Comparison of ENCODE assay signal across 8 cellular contexts in the genomic region with DNA sequence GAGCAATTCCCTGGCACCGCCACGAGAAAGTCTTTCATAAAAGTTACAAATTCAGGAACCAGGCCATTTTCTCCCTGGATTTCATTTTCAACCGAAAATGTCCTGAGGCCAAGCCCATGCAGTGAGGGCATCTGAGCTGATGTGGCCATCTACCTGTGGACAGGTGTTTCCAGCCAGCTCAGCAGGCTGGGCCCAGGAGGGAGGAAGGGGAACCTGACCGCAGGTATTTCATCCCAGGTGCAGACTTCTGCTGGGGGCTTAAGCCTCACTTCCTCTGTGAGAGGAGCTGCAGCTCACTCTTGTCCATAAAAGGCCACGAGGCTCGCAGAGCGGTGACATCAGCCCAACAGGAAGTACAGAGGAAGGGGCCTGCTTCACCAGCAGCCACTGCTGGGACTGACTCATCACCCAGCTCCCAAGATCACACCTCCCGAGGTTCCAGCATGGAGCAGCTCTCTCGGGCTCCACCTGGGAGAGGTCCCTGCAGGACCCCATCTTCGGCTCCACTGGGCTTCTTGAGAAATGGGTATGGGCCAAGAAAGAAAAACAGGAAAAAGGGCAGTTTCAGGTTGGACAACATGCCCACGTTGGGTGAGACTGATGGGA. TPM values are rescaled to one million over a fixed set of nuclear protein-coding genes. Genes with fewer than 3 reads are reported as not detected.
DNase-seq lines count a peak whose midpoint lies in the region; ATAC-seq and TF ChIP-seq lines count a peak whose summit lies in the region.

No MANE protein-coding gene starts in this region.

- H3K27me3 Mint-ChIP-seq in GM23338 (ENCODE audit: insufficient read depth, low read depth, poor library complexity): peaks cover 28% of the 10 kb centered on the region

- no peak overlapping the region for H2AFZ ChIP-seq in GM23338

- peaks cover 94% of the 10 kb centered on the region for H3K79me2 ChIP-seq in DOHH2 (ENCODE audit: control insufficient read depth, low read length)
- peaks cover 88% of the 10 kb centered on the region for H3K79me2 ChIP-seq in GM23338 (replicated peaks; ENCODE audit: insufficient read depth)

- H3K4me1 Mint-ChIP-seq in GM23338: peaks cover 95% of the 10 kb centered on the region

- peak; percentile 71 for DNase-seq in GM23338 (ENCODE audit: low spot score)
- peak; percentile 76 for DNase-seq in NAMALWA (ENCODE audit: low spot score)
- DNase-seq in activated CD4-positive, CD25-positive, alpha-beta regulatory T cell (lab: John Stamatoyannopoulos, UW): peak; percentile 25 to 70 (median 44)
- peak; percentile 92 for DNase-seq in coronary artery (ENCODE audit: low spot score)
- DNase-seq in lower lobe of right lung: peak; percentile 89
- peak; percentile 54 for DNase-seq in stimulated activated CD8-positive, alpha-beta memory T cell treated with anti-CD3 and anti-CD28 coated beads, Interleukin-15, amount 100 ng/mL, for 1 hour (ENCODE audit: low read depth)

- intact Hi-C loops in lower lobe of right lung (cut with DNase I): no loop called here

- H3K4me2 ChIP-seq in DOHH2 (ENCODE audit: low read length): peak overlapping the region; percentile 82
- no peak overlapping the region; the same call in 1 of the 2 replicates for H3K4me2 ChIP-seq in GM23338

- ATAC-seq in GM23338 (peak; percentile 3), lower lobe of right lung (peak; percentile 62 to 77), HG02840 (IDR thresholded peaks at IDR 0.05; ENCODE audit: low FRiP score, unreplicated experiment) (no peak)

- H3F3A ChIP-seq in DOHH2 (ENCODE audit: control insufficient read depth, insufficient read depth) (peaks cover 21% of the 10 kb centered on the region), GM23338 (replicated peaks; ENCODE audit: low read depth) (peaks cover 6% of the 10 kb centered on the region; the same call in 1 of the 2 replicates)

- peak overlapping the region; percentile 50; the same call in 1 of the 3 replicates for H3K4me3 Mint-ChIP-seq in GM23338

- H4K20me1 ChIP-seq in DOHH2 (ENCODE audit: control insufficient read depth, insufficient read depth, low read depth, low read length): 0 out of 2 replicates have a peak, but pooled peaks cover 3% of the 10 kb centered on the region
- peaks cover 22% of the 10 kb centered on the region for H4K20me1 ChIP-seq in GM23338 (replicated peaks; ENCODE audit: insufficient read depth)

- H3K27ac Mint-ChIP-seq in GM23338: peak overlapping the region; percentile 99

- H3K9me3 ChIP-seq in DOHH2 (ENCODE audit: control insufficient read depth, insufficient read depth, low read length): no peaks in the 10 kb centered on the region
- H3K9me3 ChIP-seq in lower lobe of right lung: no peaks in the 10 kb centered on the region

- peaks cover 91% of the 10 kb centered on the region for H3K36me3 Mint-ChIP-seq in GM23338 (ENCODE audit: low read depth)

- H3K27ac ChIP-seq in DOHH2 (ENCODE audit: low read depth, low read length) (peak overlapping the region; percentile 86), GM23338 (ENCODE audit: low read depth) (peak overlapping the region; percentile 97), coronary artery (peak overlapping the region; percentile 98), lower lobe of right lung (peak overlapping the region; percentile 90)

- TF ChIP-seq CTCF in DOHH2 (IDR thresholded peaks at IDR 0.05; ENCODE audit: low read depth, low read length, poor library complexity, severe bottlenecking) (no peak), GM23338 (conservative IDR thresholded peaks at IDR 0.05; ENCODE audit: low read depth in 2 of 2) (no peak), coronary artery (IDR thresholded peaks at IDR 0.05) (no peak), lower lobe of right lung (IDR thresholded peaks at IDR 0.05) (no peak)

- no peaks in the 10 kb centered on the region; the same call in 2 of the 3 replicates for H3K9me3 Mint-ChIP-seq in GM23338

- H3K27me3 ChIP-seq in DOHH2 (ENCODE audit: control insufficient read depth, low read length) (no peaks in the 10 kb centered on the region), GM23338 (ENCODE audit: insufficient read depth) (no peaks in the 10 kb centered on the region), lower lobe of right lung (ENCODE audit: low read depth) (no peaks in the 10 kb centered on the region)

- H3K36me3 ChIP-seq in DOHH2 (ENCODE audit: control insufficient read depth, low read length): peaks cover 96% of the 10 kb centered on the region
- peaks cover 20% of the 10 kb centered on the region for H3K36me3 ChIP-seq in GM23338 (ENCODE audit: insufficient read depth)
- peaks cover 88% of the 10 kb centered on the region for H3K36me3 ChIP-seq in lower lobe of right lung

- H3K4me3 ChIP-seq in DOHH2 (ENCODE audit: low read length) (peak overlapping the region; percentile 70), GM23338 (no peak overlapping the region), coronary artery (peak overlapping the region; percentile 56), lower lobe of right lung (peak overlapping the region; percentile 22)

- H3K4me1 ChIP-seq in DOHH2 (ENCODE audit: control insufficient read depth, low read length) (peaks cover 80% of the 10 kb centered on the region), GM23338 (ENCODE audit: insufficient read depth) (peaks cover 37% of the 10 kb centered on the region), lower lobe of right lung (peaks cover 100% of the 10 kb centered on the region)

- no peaks in the 10 kb centered on the region for H3K9me2 ChIP-seq in DOHH2 (replicated peaks; ENCODE audit: control insufficient read depth, low read length)
- H3K9me2 ChIP-seq in GM23338 (ENCODE audit: insufficient read depth): no peaks in the 10 kb centered on the region

TF ChIP-seq in GM23338, 12 proteins besides CTCF, POLR2A, EP300 and RAD21:
- no peak for TF ChIP-seq NANOG (IDR thresholded peaks at IDR 0.05; ENCODE audit: borderline replicate concordance)
- peak; percentile 47; the same call in 1 of the 2 replicates for TF ChIP-seq CREB1 (CRISPR knock-in tag; IDR thresholded peaks at IDR 0.05; ENCODE audit: low read depth)

RNA-seq across cellular contexts. Expression of a gene that starts 56.4 kb away (rescaled TPM):
- 204 and 233 TPM in 2 replicates for total RNA-seq in GM23338 (2014; rRNA removed; shearing (Covaris generic))
- polyA plus RNA-seq in GM23338 (2016; fragmentation: Nextera tagmentation; extraction: Ambion mirVana): 55.4 and 58.4 TPM in 2 replicates
- 659 TPM for total RNA-seq in lower lobe of right lung
